ENCODE assay signal across 15 cellular contexts in the genomic region with DNA sequence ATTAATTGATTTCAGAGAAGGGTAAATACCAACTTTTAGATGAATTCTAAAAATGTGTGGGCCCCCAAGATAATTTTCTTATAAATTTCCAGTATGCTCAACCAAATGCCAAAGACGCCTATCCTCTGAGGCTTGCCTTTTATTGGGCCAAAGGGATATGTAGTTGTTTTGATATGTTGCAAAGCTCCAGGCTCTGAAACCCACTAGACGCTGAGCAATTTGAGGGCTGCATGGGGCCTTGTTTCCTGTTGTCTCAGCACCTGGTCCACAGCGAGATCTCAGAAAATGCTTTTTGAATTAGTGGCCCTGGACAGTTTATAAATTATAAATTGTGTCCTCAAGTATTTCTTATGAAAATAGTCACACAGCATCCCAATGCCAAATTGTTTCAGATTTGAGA.
DNase-seq lines count a peak whose midpoint lies in the region; ATAC-seq and TF ChIP-seq lines count a peak whose summit lies in the region.
"Had no signal": no experiment of that assay in that cellular context is flagged by ENCODE, and none has a peak within 500 bp of the region (broad histone marks: within the 10 kb centered on the region; RNA-seq: fewer than 3 reads in every experiment).

No MANE protein-coding gene starts in this region.

- H3K9ac ChIP-seq in Loucy (ENCODE audit: low read depth, low read length, poor library complexity, severe bottlenecking) = no peak overlapping the region
- H3K9ac ChIP-seq in skeletal muscle satellite cell (ENCODE audit: low read depth, low read length) = peak overlapping the region; percentile 71

- ATAC-seq in esophagus mucosa (no peak), WTC11 (no peak)
- ATAC-seq: A549 had no signal

- TF ChIP-seq CTCF in AG09309 (IDR thresholded peaks at IDR 0.05; ENCODE audit: control insufficient read depth, insufficient read depth, low read depth, low read length, missing control alignments) (no peak), Loucy (conservative IDR thresholded peaks at IDR 0.05; ENCODE audit: low read length) (no peak), brain microvascular endothelial cell (IDR thresholded peaks at IDR 0.05; ENCODE audit: low read depth, low read length, missing control alignments) (no peak), WTC11 (IDR thresholded peaks at IDR 0.05) (no peak)

- H2AFZ ChIP-seq in Loucy (ENCODE audit: low read length) = no peak overlapping the region

- H3K27ac ChIP-seq in brain microvascular endothelial cell = no peak overlapping the region
- H3K27ac ChIP-seq: A549 had no signal

- H3K9me3 ChIP-seq in Loucy (ENCODE audit: insufficient read depth, low read depth, low read length) (no peaks in the 10 kb centered on the region), skeletal muscle satellite cell (replicated peaks; ENCODE audit: low read length) (no peaks in the 10 kb centered on the region)
- H3K9me3 ChIP-seq: A549 had no signal

- H3K79me2 ChIP-seq in Loucy (ENCODE audit: insufficient read depth, low read length) = no peaks in the 10 kb centered on the region

- no peaks in the 10 kb centered on the region for H4K20me1 ChIP-seq in Loucy (ENCODE audit: insufficient read depth, low read length, poor library complexity, severe bottlenecking)

- H3K27me3 ChIP-seq in Loucy (ENCODE audit: insufficient read depth, low read length, poor library complexity, severe bottlenecking) (no peaks in the 10 kb centered on the region), brain microvascular endothelial cell (replicated peaks) (no peaks in the 10 kb centered on the region), skeletal muscle satellite cell (ENCODE audit: control insufficient read depth, insufficient read depth, low read length) (no peaks in the 10 kb centered on the region)

- H3K36me3 Mint-ChIP-seq in WTC11 = no peaks in the 10 kb centered on the region
- H3K36me3 Mint-ChIP-seq: CD4-positive, CD25-positive, alpha-beta regulatory T cell had no signal

- in situ Hi-C loops in brain microvascular endothelial cell (cut with HindIII; ENCODE audit: low pct_ligation_motif_present, low sequenced_read_pairs) = no loop called here

- H3K9me2 ChIP-seq in Loucy (replicated peaks; ENCODE audit: low read depth, low read length) = no peaks in the 10 kb centered on the region

- H3K4me3 ChIP-seq in AG09309 (ENCODE audit: control insufficient read depth, low read depth, low read length) (no peak overlapping the region), Loucy (ENCODE audit: low read length, poor library complexity, severe bottlenecking) (no peak overlapping the region), brain microvascular endothelial cell (ENCODE audit: low read depth, low read length) (no peak overlapping the region), skeletal muscle satellite cell (ENCODE audit: low read length) (no peak overlapping the region)
- H3K4me3 ChIP-seq: A549 had no signal

- H3K4me2 ChIP-seq in Loucy (ENCODE audit: low read depth, low read length, poor library complexity, severe bottlenecking) (peak overlapping the region; percentile 42), skeletal muscle satellite cell (ENCODE audit: low read length) (peak overlapping the region; percentile 42)
- H3K4me2 ChIP-seq: A549 had no signal

- POLR2A ChIA-PET in WTC11 (lab: Charles Lee) = no interaction called here

- no peak overlapping the region for H3K4me3 Mint-ChIP-seq in WTC11
- H3K4me3 Mint-ChIP-seq: CD4-positive, CD25-positive, alpha-beta regulatory T cell; H9 had no signal

- peaks cover 5% of the 10 kb centered on the region; the same call in 1 of the 2 replicates for H3K4me1 Mint-ChIP-seq in WTC11
- H3K4me1 Mint-ChIP-seq: CD4-positive, CD25-positive, alpha-beta regulatory T cell had no signal

- H3K36me3 ChIP-seq in Loucy (ENCODE audit: insufficient read depth, low read length) = no peaks in the 10 kb centered on the region
- H3K36me3 ChIP-seq in brain microvascular endothelial cell (replicated peaks) = no peaks in the 10 kb centered on the region
- H3K36me3 ChIP-seq in skeletal muscle satellite cell (ENCODE audit: insufficient read depth, low read length) = no peaks in the 10 kb centered on the region

- no peaks in the 10 kb centered on the region for H3K9me3 Mint-ChIP-seq in WTC11
- H3K9me3 Mint-ChIP-seq: H9 had no signal

- no peaks in the 10 kb centered on the region for H3K27me3 Mint-ChIP-seq in WTC11 (ENCODE audit: low read depth)
- H3K27me3 Mint-ChIP-seq: CD4-positive, CD25-positive, alpha-beta regulatory T cell had no signal

- no peak overlapping the region for H3K27ac Mint-ChIP-seq in WTC11
- H3K27ac Mint-ChIP-seq: CD4-positive, CD25-positive, alpha-beta regulatory T cell; H9 had no signal

- DNase-seq in AG09309 (ENCODE audit: low read depth) (peak; percentile 29), brain microvascular endothelial cell (peak; percentile 29), activated T-cell treated with anti-CD3 and anti-CD28 coated beads for 4 hours (no peak), WTC11 (ENCODE audit: low spot score) (no peak)
- DNase-seq: CD4-positive, CD25-positive, alpha-beta regulatory T cell; DMS53; H9; NCI-H1417 treated with DMSO at 0.1 percent for 48 hours; NCI-H2029 treated with DMSO at 0.1 percent for 48 hours; NCI-H2171 treated with DMSO at 0.1 percent for 48 hours; NCI-H774 had no signal

- CTCF ChIA-PET in WTC11 (lab: Charles Lee) = no interaction called here

- H3K4me1 ChIP-seq in Loucy (ENCODE audit: insufficient read depth, low read length, poor library complexity, severe bottlenecking) (peaks cover 19% of the 10 kb centered on the region), skeletal muscle satellite cell (ENCODE audit: control insufficient read depth, insufficient read depth, low read length) (peaks cover 44% of the 10 kb centered on the region)
- H3K4me1 ChIP-seq: A549 had no signal

- no peaks in the 10 kb centered on the region for H3F3A ChIP-seq in Loucy (ENCODE audit: low read depth)

TF ChIP-seq in WTC11, 78 proteins besides CTCF, POLR2A, EP300 and RAD21:
- TF ChIP-seq ZNF281 (CRISPR knock-in tag; IDR thresholded peaks at IDR 0.05) = no peak
- TF ChIP-seq TP53 (CRISPR knock-in tag; IDR thresholded peaks at IDR 0.05) = no peak
- TF ChIP-seq SP1 (CRISPR knock-in tag; conservative IDR thresholded peaks at IDR 0.05) = no peak

Comparison
In these comparisons a context has a peak if more than half of its experiments do, and no peak if none do; other contexts are left out.
1. DNase-seq: peak in AG09309 (single experiment) and brain microvascular endothelial cell (single experiment); none in activated T-cell treated with anti-CD3 and anti-CD28 coated beads for 4 hours (single experiment) and WTC11 (single experiment).